In the genomic region with DNA sequence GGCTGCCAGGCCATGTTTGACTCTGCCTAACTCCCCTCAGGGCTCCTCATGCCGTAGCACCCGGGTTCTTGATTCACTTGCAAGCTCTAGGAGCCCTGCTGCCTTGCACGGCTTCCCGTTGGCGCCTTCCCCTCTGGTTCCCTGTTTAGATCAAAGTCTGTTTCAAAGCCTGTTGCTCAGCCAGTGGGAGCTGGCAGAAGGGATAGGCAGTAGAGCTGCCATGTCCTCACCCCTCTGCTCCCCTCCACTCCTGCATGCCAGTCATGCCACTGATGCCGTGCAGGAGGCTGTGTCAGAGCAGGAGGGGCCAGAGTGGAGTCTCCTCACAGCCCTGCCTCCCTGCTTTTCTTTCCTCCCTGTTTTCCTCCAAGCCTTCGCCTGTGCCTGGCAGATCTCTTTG, we compare ENCODE assay signal across 1 cellular context.
TF ChIP-seq lines count a peak whose summit lies in the region.

No MANE protein-coding gene starts in this region.

TF ChIP-seq in K562, 482 proteins besides CTCF, POLR2A, EP300 and RAD21 (continued from another document):
- TF ChIP-seq, protein P1, sequence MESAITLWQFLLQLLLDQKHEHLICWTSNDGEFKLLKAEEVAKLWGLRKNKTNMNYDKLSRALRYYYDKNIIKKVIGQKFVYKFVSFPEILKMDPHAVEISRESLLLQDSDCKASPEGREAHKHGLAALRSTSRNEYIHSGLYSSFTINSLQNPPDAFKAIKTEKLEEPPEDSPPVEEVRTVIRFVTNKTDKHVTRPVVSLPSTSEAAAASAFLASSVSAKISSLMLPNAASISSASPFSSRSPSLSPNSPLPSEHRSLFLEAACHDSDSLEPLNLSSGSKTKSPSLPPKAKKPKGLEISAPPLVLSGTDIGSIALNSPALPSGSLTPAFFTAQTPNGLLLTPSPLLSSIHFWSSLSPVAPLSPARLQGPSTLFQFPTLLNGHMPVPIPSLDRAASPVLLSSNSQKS (CRISPR knock-in tag; IDR thresholded peaks at IDR 0.05), result no peak
- TF ChIP-seq, protein P2, sequence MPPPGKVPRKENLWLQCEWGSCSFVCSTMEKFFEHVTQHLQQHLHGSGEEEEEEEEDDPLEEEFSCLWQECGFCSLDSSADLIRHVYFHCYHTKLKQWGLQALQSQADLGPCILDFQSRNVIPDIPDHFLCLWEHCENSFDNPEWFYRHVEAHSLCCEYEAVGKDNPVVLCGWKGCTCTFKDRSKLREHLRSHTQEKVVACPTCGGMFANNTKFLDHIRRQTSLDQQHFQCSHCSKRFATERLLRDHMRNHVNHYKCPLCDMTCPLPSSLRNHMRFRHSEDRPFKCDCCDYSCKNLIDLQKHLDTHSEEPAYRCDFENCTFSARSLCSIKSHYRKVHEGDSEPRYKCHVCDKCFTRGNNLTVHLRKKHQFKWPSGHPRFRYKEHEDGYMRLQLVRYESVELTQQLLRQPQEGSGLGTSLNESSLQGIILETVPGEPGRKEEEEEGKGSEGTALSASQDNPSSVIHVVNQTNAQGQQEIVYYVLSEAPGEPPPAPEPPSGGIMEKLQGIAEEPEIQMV (tag; conservative IDR thresholded peaks at IDR 0.05; ENCODE audit: low read depth), result no peak
